Comparison of ENCODE assay signal across 13 cellular contexts in the genomic region with DNA sequence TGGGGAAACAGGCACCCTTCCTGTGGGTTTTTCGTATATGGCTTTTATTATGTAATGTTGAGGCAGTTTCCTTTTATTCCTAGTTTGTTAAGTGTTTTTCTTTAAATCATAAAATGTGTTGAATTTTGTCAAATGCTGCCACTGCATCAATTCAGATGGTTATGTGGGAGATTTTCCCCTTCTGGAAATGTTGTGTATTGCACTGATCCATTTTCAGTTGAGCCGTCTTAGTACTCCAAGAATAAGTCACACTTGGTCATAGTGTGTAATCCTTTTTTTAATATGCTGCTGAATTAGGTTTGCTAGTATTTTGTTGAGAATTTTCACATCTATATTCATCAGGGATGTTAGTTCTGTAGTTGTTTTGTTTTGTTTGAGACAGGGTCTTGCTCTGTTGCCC. TPM values are rescaled to one million over a fixed set of nuclear protein-coding genes. Genes with fewer than 3 reads are reported as not detected.
DNase-seq lines count a peak whose midpoint lies in the region; ATAC-seq and TF ChIP-seq lines count a peak whose summit lies in the region.
"Had no signal": no experiment of that assay in that cellular context is flagged by ENCODE, and none has a peak within 500 bp of the region (broad histone marks: within the 10 kb centered on the region; RNA-seq: fewer than 3 reads in every experiment).

No MANE protein-coding gene starts in this region.

- peaks cover 5% of the 10 kb centered on the region; the same call in 1 of the 2 replicates for H3K9me3 ChIP-seq in Loucy (ENCODE audit: insufficient read depth, low read depth, low read length)

- no peak overlapping the region for H3K27ac Mint-ChIP-seq in osteocyte (ENCODE audit: unreplicated experiment)

- no peaks in the 10 kb centered on the region for H3K27me3 ChIP-seq in Loucy (ENCODE audit: insufficient read depth, low read length, poor library complexity, severe bottlenecking)
- H3K27me3 ChIP-seq: SJCRH30 had no signal

- H3K27me3 Mint-ChIP-seq in osteocyte (ENCODE audit: unreplicated experiment), result no peaks in the 10 kb centered on the region
- H3K27me3 Mint-ChIP-seq: CD8-positive, alpha-beta memory T cell had no signal

- no peaks in the 10 kb centered on the region for H3K9me2 ChIP-seq in Loucy (replicated peaks; ENCODE audit: low read depth, low read length)

- H3K4me3 ChIP-seq in GM12864 (ENCODE audit: low read depth, low read length) (no peak overlapping the region), Loucy (ENCODE audit: low read length, poor library complexity, severe bottlenecking) (no peak overlapping the region), choroid plexus epithelial cell (ENCODE audit: low read depth, low read length) (no peak overlapping the region)
- H3K4me3 ChIP-seq: SJCRH30 had no signal

- no peak overlapping the region for H3K9ac ChIP-seq in Loucy (ENCODE audit: low read depth, low read length, poor library complexity, severe bottlenecking)

- H3K9me3 Mint-ChIP-seq in osteocyte (ENCODE audit: unreplicated experiment), result peaks cover 32% of the 10 kb centered on the region

- DNase-seq in GM12864 (ENCODE audit: low read depth) (no peak), choroid plexus epithelial cell (ENCODE audit: low read depth) (no peak), osteocyte (ENCODE audit: extremely low spot score, unreplicated experiment) (no peak), NCI-H446 treated with DMSO at 0.1 percent for 48 hours (lab: John Stamatoyannopoulos, UW) (no peak), D341Med (ENCODE audit: low spot score) (no peak)
- DNase-seq: CD8-positive, alpha-beta memory T cell; Karpas-422; NCI-H187 treated with DMSO at 0.1 percent for 48 hours; NCI-H2171 treated with DMSO at 0.1 percent for 48 hours; NCI-H524; SJCRH30 had no signal

- no peaks in the 10 kb centered on the region for H4K20me1 ChIP-seq in Loucy (ENCODE audit: insufficient read depth, low read length, poor library complexity, severe bottlenecking)

- H3K36me3 Mint-ChIP-seq in osteocyte (ENCODE audit: unreplicated experiment), result peaks cover 1% of the 10 kb centered on the region

- ATAC-seq in activated CD4-positive, CD25-positive, alpha-beta regulatory T cell treated with anti-CD3 and anti-CD28 coated beads, Interleukin-2, amount 50 U/mL, for 24 hours, result no peak

- H3K4me1 ChIP-seq in Loucy (ENCODE audit: insufficient read depth, low read length, poor library complexity, severe bottlenecking), result no peaks in the 10 kb centered on the region
- H3K4me1 ChIP-seq: SJCRH30 had no signal

- no peak overlapping the region for H3K4me2 ChIP-seq in Loucy (ENCODE audit: low read depth, low read length, poor library complexity, severe bottlenecking)

- H3K36me3 ChIP-seq in Loucy (ENCODE audit: insufficient read depth, low read length), result no peaks in the 10 kb centered on the region
- H3K36me3 ChIP-seq: SJCRH30 had no signal

- no peak overlapping the region for H3K4me3 Mint-ChIP-seq in osteocyte (ENCODE audit: unreplicated experiment)
- H3K4me3 Mint-ChIP-seq: CD8-positive, alpha-beta memory T cell had no signal

- no peaks in the 10 kb centered on the region for H3K4me1 Mint-ChIP-seq in osteocyte (ENCODE audit: unreplicated experiment)

- no peaks in the 10 kb centered on the region for H3F3A ChIP-seq in Loucy (ENCODE audit: low read depth)

- peak; percentile 20 for TF ChIP-seq CTCF in GM12864 (IDR thresholded peaks at IDR 0.05; ENCODE audit: low read depth, low read length, missing control alignments)
- 0 out of 2 replicates have a peak, but pooled peaks have one; percentile 23 for TF ChIP-seq CTCF in Loucy (conservative IDR thresholded peaks at IDR 0.05; ENCODE audit: low read length)
- TF ChIP-seq CTCF in choroid plexus epithelial cell (conservative IDR thresholded peaks at IDR 0.05; ENCODE audit: low read depth, low read length), result peak; percentile 21
- peak; percentile 10 for TF ChIP-seq CTCF in osteocyte (IDR thresholded peaks at IDR 0.05)

- no peak overlapping the region for H2AFZ ChIP-seq in Loucy (ENCODE audit: low read length)

- no peaks in the 10 kb centered on the region for H3K79me2 ChIP-seq in Loucy (ENCODE audit: insufficient read depth, low read length)

RNA-seq across cellular contexts. Expression of a gene that starts 9.5 kb away (rescaled TPM):
- 172 and 176 TPM in 2 replicates for total RNA-seq in osteocyte

RNA-seq across cellular contexts. Expression of a gene that starts 31.2 kb away (rescaled TPM):
- total RNA-seq in osteocyte, result 62.5 and 62.9 TPM in 2 replicates
